ENCODE assay signal across 9 cellular contexts in the genomic region with DNA sequence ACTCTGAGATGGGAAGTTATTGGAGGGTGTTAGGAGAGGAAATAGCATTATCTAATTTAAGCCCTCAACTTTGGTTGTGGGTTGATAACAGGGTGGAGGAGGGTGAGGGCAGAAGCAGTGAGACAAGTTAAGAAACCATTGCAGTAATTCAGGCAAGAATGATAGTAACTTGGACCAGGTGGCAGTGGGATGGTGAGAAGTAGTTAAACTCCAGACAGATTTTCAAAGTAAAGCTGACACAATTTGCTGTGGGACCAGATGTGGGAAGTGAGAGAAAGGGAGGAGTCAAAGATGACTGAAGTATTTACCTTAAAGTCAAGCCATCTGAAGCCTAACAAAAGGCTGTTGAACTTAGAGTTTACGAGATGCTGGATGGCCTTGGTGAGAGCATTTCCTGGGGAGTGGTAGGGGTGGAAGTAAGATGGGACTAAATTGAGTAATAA.
DNase-seq lines count a peak whose midpoint lies in the region; ATAC-seq and TF ChIP-seq lines count a peak whose summit lies in the region.
"Had no signal": no experiment of that assay in that cellular context is flagged by ENCODE, and none has a peak within 500 bp of the region (broad histone marks: within the 10 kb centered on the region; RNA-seq: fewer than 3 reads in every experiment).

No MANE protein-coding gene starts in this region.

- H3K4me1 ChIP-seq in endodermal cell (ENCODE audit: control insufficient read depth, insufficient read depth, low read length): no peaks in the 10 kb centered on the region

- no peak overlapping the region for H3K9ac ChIP-seq in endodermal cell (ENCODE audit: extremely low read depth, low read length, poor library complexity, severe bottlenecking)

- no peak for DNase-seq in activated CD4-positive, alpha-beta memory T cell treated with anti-CD3 and anti-CD28 coated beads, Interleukin-2, amount 10 ng/mL, durations not matched to agents 7 days and 5 days
- no peak for DNase-seq in KG1 (lab: John Stamatoyannopoulos, UW)
- DNase-seq in Right ventricle myocardium superior: no peak
- DNase-seq in endodermal cell: no peak
- DNase-seq in NCI-H146 treated with DMSO at 0.1 percent for 48 hours (lab: John Stamatoyannopoulos, UW; ENCODE audit: unreplicated experiment): no peak
- DNase-seq: dorsolateral prefrontal cortex had no signal

- TF ChIP-seq CTCF in endodermal cell (conservative IDR thresholded peaks at IDR 0.05): no peak

- no peaks in the 10 kb centered on the region for H3K36me3 ChIP-seq in endodermal cell (ENCODE audit: control insufficient read depth, insufficient read depth, low read length)

- H3K27ac Mint-ChIP-seq in activated CD4-positive, alpha-beta memory T cell treated with anti-CD3 and anti-CD28 coated beads, Interleukin-2, amount 10 ng/mL, durations not matched to agents 7 days and 5 days: peak overlapping the region; percentile 62
- H3K27ac Mint-ChIP-seq in endodermal cell: no peak overlapping the region

- H3K9me3 Mint-ChIP-seq in activated CD4-positive, alpha-beta memory T cell treated with anti-CD3 and anti-CD28 coated beads, Interleukin-2, amount 10 ng/mL, durations not matched to agents 7 days and 5 days: peaks cover under 1% of the 10 kb centered on the region
- no peaks in the 10 kb centered on the region for H3K9me3 Mint-ChIP-seq in endodermal cell

- POLR2A ChIA-PET in activated CD4-positive, alpha-beta memory T cell treated with anti-CD3 and anti-CD28 coated beads, Interleukin-2, amount 10 ng/mL, durations not matched to agents 7 days and 5 days (lab: Charles Lee): interaction anchor here (1.3 to 2.1 kb wide), 3 partner anchors 15 to 201 kb away, joined by 3 to 8 read pairs (median 5); a partner anchor contains a TSS

- intact Hi-C loops in Right ventricle myocardium superior (cut with DNase I): no loop called here

- no peak overlapping the region for H3K27ac ChIP-seq in endodermal cell (ENCODE audit: low read depth, low read length)
- H3K27ac ChIP-seq: dorsolateral prefrontal cortex had no signal

- WGBS in endodermal cell (ENCODE audit: insufficient coverage in 1 of 2, insufficient read length in 1 of 2), 2 experiments: 80 to 86% methylated on average over 1 of the region's 1 CpG

- no peak overlapping the region for H3K4me3 ChIP-seq in endodermal cell (ENCODE audit: low read length)
- H3K4me3 ChIP-seq: dorsolateral prefrontal cortex had no signal

- no peaks in the 10 kb centered on the region for H3K36me3 Mint-ChIP-seq in activated CD4-positive, alpha-beta memory T cell treated with anti-CD3 and anti-CD28 coated beads, Interleukin-2, amount 10 ng/mL, durations not matched to agents 7 days and 5 days (ENCODE audit: low read depth)
- no peaks in the 10 kb centered on the region for H3K36me3 Mint-ChIP-seq in endodermal cell (ENCODE audit: low read depth)

- ATAC-seq in GM18505 (IDR thresholded peaks at IDR 0.05; ENCODE audit: unreplicated experiment) (peak; percentile 41), GM19397 (IDR thresholded peaks at IDR 0.05; ENCODE audit: unreplicated experiment) (peak; percentile 33), HG03064 (IDR thresholded peaks at IDR 0.05; ENCODE audit: low read depth, unreplicated experiment) (peak; percentile 40), Right ventricle myocardium superior (ENCODE audit: poor library complexity) (no peak)

- H3K4me1 Mint-ChIP-seq in activated CD4-positive, alpha-beta memory T cell treated with anti-CD3 and anti-CD28 coated beads, Interleukin-2, amount 10 ng/mL, durations not matched to agents 7 days and 5 days: peaks cover 65% of the 10 kb centered on the region
- peaks cover 13% of the 10 kb centered on the region for H3K4me1 Mint-ChIP-seq in endodermal cell

- H3K9me3 ChIP-seq in endodermal cell (ENCODE audit: control insufficient read depth, low read length): no peaks in the 10 kb centered on the region

- H3K27me3 Mint-ChIP-seq in activated CD4-positive, alpha-beta memory T cell treated with anti-CD3 and anti-CD28 coated beads, Interleukin-2, amount 10 ng/mL, durations not matched to agents 7 days and 5 days: no peaks in the 10 kb centered on the region
- H3K27me3 Mint-ChIP-seq in endodermal cell (ENCODE audit: insufficient read depth): peaks cover 3% of the 10 kb centered on the region

- H3K4me3 Mint-ChIP-seq in activated CD4-positive, alpha-beta memory T cell treated with anti-CD3 and anti-CD28 coated beads, Interleukin-2, amount 10 ng/mL, durations not matched to agents 7 days and 5 days: peak overlapping the region; percentile 12
- H3K4me3 Mint-ChIP-seq in endodermal cell: no peak overlapping the region

- no peaks in the 10 kb centered on the region for H3K27me3 ChIP-seq in endodermal cell (ENCODE audit: control insufficient read depth, insufficient read depth, low read length, poor library complexity, severe bottlenecking)
- H3K27me3 ChIP-seq: dorsolateral prefrontal cortex had no signal

- peak; percentile 50 for TF ChIP-seq POLR2A in GM18505 (IDR thresholded peaks at IDR 0.05; ENCODE audit: borderline replicate concordance, extremely low read depth, insufficient read depth, insufficient read length)

- CTCF ChIA-PET in activated CD4-positive, alpha-beta memory T cell treated with anti-CD3 and anti-CD28 coated beads, Interleukin-2, amount 10 ng/mL, durations not matched to agents 7 days and 5 days (lab: Charles Lee): interaction anchor here (1.3 kb wide), 1 partner anchor 10 kb away, joined by 4 read pairs; no protein-coding TSS in a partner anchor
